In genomic region chrX:49043987-49044281, GRCh38 we compare ENCODE assay signal across 8 cellular contexts. TPM values are rescaled to one million over a fixed set of nuclear protein-coding genes. Genes with fewer than 3 reads are reported as not detected.
A peak's percentile ranks its signal among the peaks of the same experiment; 100 is the strongest.
DNase-seq lines count a peak whose midpoint lies in the region; ATAC-seq and TF ChIP-seq lines count a peak whose summit lies in the region.

No MANE protein-coding gene starts in this region.

- peak overlapping the region; percentile 37 for H3K4me3 Mint-ChIP-seq in dendritic cell treated with granulocyte-macrophage colony-stimulating factor and Interleukin-4, amounts not matched to agents 40 ng/mL and 50 ng/mL, for 4 days
- peak overlapping the region; percentile 92 to 97 (median 97) for H3K4me3 Mint-ChIP-seq in nephron

- no peaks in the 10 kb centered on the region for H3K27me3 ChIP-seq in BE2C
- H3K27me3 ChIP-seq in Loucy (ENCODE audit: insufficient read depth, low read length, poor library complexity, severe bottlenecking), result no peaks in the 10 kb centered on the region

- no peaks in the 10 kb centered on the region for H4K20me1 ChIP-seq in Loucy (ENCODE audit: insufficient read depth, low read length, poor library complexity, severe bottlenecking)

- peak overlapping the region; percentile 50 for H3K9ac ChIP-seq in Loucy (ENCODE audit: low read depth, low read length, poor library complexity, severe bottlenecking)

- peak overlapping the region; percentile 94 for H3K27ac Mint-ChIP-seq in dendritic cell treated with granulocyte-macrophage colony-stimulating factor and Interleukin-4, amounts not matched to agents 40 ng/mL and 50 ng/mL, for 4 days
- H3K27ac Mint-ChIP-seq in nephron, result peak overlapping the region; percentile 82 to 95 (median 91)

- no peaks in the 10 kb centered on the region for H3K27me3 Mint-ChIP-seq in dendritic cell treated with granulocyte-macrophage colony-stimulating factor and Interleukin-4, amounts not matched to agents 40 ng/mL and 50 ng/mL, for 4 days
- H3K27me3 Mint-ChIP-seq in nephron (ENCODE audit: low read depth), result no peaks in the 10 kb centered on the region

- H3K4me3 ChIP-seq in BE2C (ENCODE audit: low read depth, low read length), result peak overlapping the region; percentile 43
- peak overlapping the region; percentile 33 for H3K4me3 ChIP-seq in Loucy (ENCODE audit: low read length, poor library complexity, severe bottlenecking)

- no peaks in the 10 kb centered on the region for H3K9me3 Mint-ChIP-seq in dendritic cell treated with granulocyte-macrophage colony-stimulating factor and Interleukin-4, amounts not matched to agents 40 ng/mL and 50 ng/mL, for 4 days
- peaks cover 17% of the 10 kb centered on the region for H3K9me3 Mint-ChIP-seq in nephron

- H3K4me1 ChIP-seq in BE2C (peaks cover 4% of the 10 kb centered on the region), Loucy (ENCODE audit: insufficient read depth, low read length, poor library complexity, severe bottlenecking) (peaks cover 25% of the 10 kb centered on the region)

- intact Hi-C loops in dendritic cell treated with granulocyte-macrophage colony-stimulating factor and Interleukin-4, amounts not matched to agents 40 ng/mL and 50 ng/mL, for 4 days (cut with micrococcal nuclease), result loop anchor here (1.0 to 10.0 kb wide), 3 partner anchors 42 to 127 kb away; partner anchors contain the start of genes GRIPAP1 and PIM2

- H3K4me1 Mint-ChIP-seq in dendritic cell treated with granulocyte-macrophage colony-stimulating factor and Interleukin-4, amounts not matched to agents 40 ng/mL and 50 ng/mL, for 4 days (ENCODE audit: low read depth), result peaks cover 24% of the 10 kb centered on the region
- H3K4me1 Mint-ChIP-seq in nephron, result peaks cover 22% of the 10 kb centered on the region

- DNase-seq in BE2C (no peak), NK-92 (lab: John Stamatoyannopoulos, UW; ENCODE audit: unreplicated experiment) (no peak), NCI-H345 (lab: John Stamatoyannopoulos, UW) (no peak), GM20000 (ENCODE audit: low spot score) (no peak)

- H3K36me3 ChIP-seq in BE2C (no peaks in the 10 kb centered on the region), Loucy (ENCODE audit: insufficient read depth, low read length) (no peaks in the 10 kb centered on the region)

- H3K9me3 ChIP-seq in BE2C (no peaks in the 10 kb centered on the region), Loucy (ENCODE audit: insufficient read depth, low read depth, low read length) (no peaks in the 10 kb centered on the region)

- peak overlapping the region; percentile 66; the same call in 1 of the 2 replicates for H2AFZ ChIP-seq in Loucy (ENCODE audit: low read length)

- no peaks in the 10 kb centered on the region for H3F3A ChIP-seq in Loucy (ENCODE audit: low read depth)

- no peak for ATAC-seq in GM21576 (IDR thresholded peaks at IDR 0.05; ENCODE audit: unreplicated experiment)

- TF ChIP-seq CTCF in BE2C (IDR thresholded peaks at IDR 0.05; ENCODE audit: low read depth, low read length) (no peak), Loucy (conservative IDR thresholded peaks at IDR 0.05; ENCODE audit: low read length) (no peak), nephron (IDR thresholded peaks at IDR 0.05; ENCODE audit: unreplicated experiment in 3 of 3) (no peak), GM20000 (IDR thresholded peaks at IDR 0.05; ENCODE audit: extremely low read depth, missing control alignments) (no peak)

- peaks cover 31% of the 10 kb centered on the region for H3K36me3 Mint-ChIP-seq in dendritic cell treated with granulocyte-macrophage colony-stimulating factor and Interleukin-4, amounts not matched to agents 40 ng/mL and 50 ng/mL, for 4 days (ENCODE audit: low read depth)
- H3K36me3 Mint-ChIP-seq in nephron (ENCODE audit: low read depth), result peaks cover 7% of the 10 kb centered on the region

- 0 out of 2 replicates have a peak, but pooled peaks cover 9% of the 10 kb centered on the region for H3K79me2 ChIP-seq in Loucy (ENCODE audit: insufficient read depth, low read length)

- H3K9me2 ChIP-seq in Loucy (replicated peaks; ENCODE audit: low read depth, low read length), result no peaks in the 10 kb centered on the region

- peak overlapping the region; percentile 46 for H3K4me2 ChIP-seq in Loucy (ENCODE audit: low read depth, low read length, poor library complexity, severe bottlenecking)

RNA-seq across cellular contexts. Expression of gene TFE3, which starts 0.8 kb away (rescaled TPM):
- polyA plus RNA-seq in BE2C (2012; ENCODE audit: insufficient read depth, insufficient read length, low read depth), result 32.6 TPM

RNA-seq across cellular contexts. Expression of gene CCDC120, which starts 14.9 kb away (rescaled TPM):
- 3.9 TPM for polyA plus RNA-seq in BE2C (2012; ENCODE audit: insufficient read depth, insufficient read length, low read depth)

RNA-seq across cellular contexts. Expression of gene PRAF2, which starts 29.9 kb away (rescaled TPM):
- 97.7 TPM for polyA plus RNA-seq in BE2C (2012; ENCODE audit: insufficient read depth, insufficient read length, low read depth)

RNA-seq across cellular contexts. Expression of gene WDR45, which starts 35.8 kb away (rescaled TPM):
- 66.7 TPM for polyA plus RNA-seq in BE2C (2012; ENCODE audit: insufficient read depth, insufficient read length, low read depth)

RNA-seq across cellular contexts. Expression of gene GRIPAP1, which starts 41.9 kb away (rescaled TPM):
- 46.6 TPM for polyA plus RNA-seq in BE2C (2012; ENCODE audit: insufficient read depth, insufficient read length, low read depth)
